Comparison of ENCODE assay signal across 1 cellular context in the genomic region with DNA sequence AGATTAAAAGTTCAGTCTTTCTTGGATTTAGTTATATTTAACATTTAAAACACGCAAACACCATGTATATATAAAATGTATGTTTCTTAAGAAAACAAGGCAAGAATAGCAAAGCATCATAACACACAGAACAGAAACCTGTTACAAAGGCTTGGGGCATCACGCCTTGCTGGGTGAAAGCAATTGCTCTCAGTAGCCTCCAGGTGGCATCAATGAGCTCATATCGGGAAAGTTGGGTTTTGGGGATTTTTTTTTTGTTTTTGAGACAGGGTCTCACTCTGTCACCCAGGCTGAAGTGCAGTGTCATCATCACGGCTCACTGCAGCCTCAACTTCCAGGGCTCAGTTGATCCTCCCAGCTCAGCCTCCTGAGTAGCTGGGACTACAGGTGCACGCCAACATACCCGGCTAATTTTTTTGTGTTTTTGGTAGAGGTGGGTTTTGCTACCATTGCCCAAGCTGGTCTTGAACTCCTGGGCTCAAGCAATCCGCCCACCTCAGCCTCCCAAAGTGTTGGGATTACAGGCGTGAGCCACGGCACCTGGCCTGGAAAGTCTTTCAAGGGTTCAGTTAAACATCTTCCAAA.
TF ChIP-seq lines count a peak whose summit lies in the region.

No MANE protein-coding gene starts in this region.

TF ChIP-seq in GM23338, 12 proteins besides CTCF, POLR2A, EP300 and RAD21 (continued from another document):
- TF ChIP-seq CREB1 (CRISPR knock-in tag; IDR thresholded peaks at IDR 0.05; ENCODE audit: low read depth) (no peak), NANOG (IDR thresholded peaks at IDR 0.05; ENCODE audit: borderline replicate concordance) (no peak), EZH2phosphoT487 (IDR thresholded peaks at IDR 0.05; ENCODE audit: unreplicated experiment) (no peak), ZNF331 (CRISPR knock-in tag; IDR thresholded peaks at IDR 0.05; ENCODE audit: low read depth) (no peak), ZNF114 (CRISPR knock-in tag; IDR thresholded peaks at IDR 0.05) (no peak), JUNB (IDR thresholded peaks at IDR 0.05; ENCODE audit: unreplicated experiment) (no peak), STAT1 (IDR thresholded peaks at IDR 0.05; ENCODE audit: unreplicated experiment) (no peak)
- TF ChIP-seq, protein P1, sequence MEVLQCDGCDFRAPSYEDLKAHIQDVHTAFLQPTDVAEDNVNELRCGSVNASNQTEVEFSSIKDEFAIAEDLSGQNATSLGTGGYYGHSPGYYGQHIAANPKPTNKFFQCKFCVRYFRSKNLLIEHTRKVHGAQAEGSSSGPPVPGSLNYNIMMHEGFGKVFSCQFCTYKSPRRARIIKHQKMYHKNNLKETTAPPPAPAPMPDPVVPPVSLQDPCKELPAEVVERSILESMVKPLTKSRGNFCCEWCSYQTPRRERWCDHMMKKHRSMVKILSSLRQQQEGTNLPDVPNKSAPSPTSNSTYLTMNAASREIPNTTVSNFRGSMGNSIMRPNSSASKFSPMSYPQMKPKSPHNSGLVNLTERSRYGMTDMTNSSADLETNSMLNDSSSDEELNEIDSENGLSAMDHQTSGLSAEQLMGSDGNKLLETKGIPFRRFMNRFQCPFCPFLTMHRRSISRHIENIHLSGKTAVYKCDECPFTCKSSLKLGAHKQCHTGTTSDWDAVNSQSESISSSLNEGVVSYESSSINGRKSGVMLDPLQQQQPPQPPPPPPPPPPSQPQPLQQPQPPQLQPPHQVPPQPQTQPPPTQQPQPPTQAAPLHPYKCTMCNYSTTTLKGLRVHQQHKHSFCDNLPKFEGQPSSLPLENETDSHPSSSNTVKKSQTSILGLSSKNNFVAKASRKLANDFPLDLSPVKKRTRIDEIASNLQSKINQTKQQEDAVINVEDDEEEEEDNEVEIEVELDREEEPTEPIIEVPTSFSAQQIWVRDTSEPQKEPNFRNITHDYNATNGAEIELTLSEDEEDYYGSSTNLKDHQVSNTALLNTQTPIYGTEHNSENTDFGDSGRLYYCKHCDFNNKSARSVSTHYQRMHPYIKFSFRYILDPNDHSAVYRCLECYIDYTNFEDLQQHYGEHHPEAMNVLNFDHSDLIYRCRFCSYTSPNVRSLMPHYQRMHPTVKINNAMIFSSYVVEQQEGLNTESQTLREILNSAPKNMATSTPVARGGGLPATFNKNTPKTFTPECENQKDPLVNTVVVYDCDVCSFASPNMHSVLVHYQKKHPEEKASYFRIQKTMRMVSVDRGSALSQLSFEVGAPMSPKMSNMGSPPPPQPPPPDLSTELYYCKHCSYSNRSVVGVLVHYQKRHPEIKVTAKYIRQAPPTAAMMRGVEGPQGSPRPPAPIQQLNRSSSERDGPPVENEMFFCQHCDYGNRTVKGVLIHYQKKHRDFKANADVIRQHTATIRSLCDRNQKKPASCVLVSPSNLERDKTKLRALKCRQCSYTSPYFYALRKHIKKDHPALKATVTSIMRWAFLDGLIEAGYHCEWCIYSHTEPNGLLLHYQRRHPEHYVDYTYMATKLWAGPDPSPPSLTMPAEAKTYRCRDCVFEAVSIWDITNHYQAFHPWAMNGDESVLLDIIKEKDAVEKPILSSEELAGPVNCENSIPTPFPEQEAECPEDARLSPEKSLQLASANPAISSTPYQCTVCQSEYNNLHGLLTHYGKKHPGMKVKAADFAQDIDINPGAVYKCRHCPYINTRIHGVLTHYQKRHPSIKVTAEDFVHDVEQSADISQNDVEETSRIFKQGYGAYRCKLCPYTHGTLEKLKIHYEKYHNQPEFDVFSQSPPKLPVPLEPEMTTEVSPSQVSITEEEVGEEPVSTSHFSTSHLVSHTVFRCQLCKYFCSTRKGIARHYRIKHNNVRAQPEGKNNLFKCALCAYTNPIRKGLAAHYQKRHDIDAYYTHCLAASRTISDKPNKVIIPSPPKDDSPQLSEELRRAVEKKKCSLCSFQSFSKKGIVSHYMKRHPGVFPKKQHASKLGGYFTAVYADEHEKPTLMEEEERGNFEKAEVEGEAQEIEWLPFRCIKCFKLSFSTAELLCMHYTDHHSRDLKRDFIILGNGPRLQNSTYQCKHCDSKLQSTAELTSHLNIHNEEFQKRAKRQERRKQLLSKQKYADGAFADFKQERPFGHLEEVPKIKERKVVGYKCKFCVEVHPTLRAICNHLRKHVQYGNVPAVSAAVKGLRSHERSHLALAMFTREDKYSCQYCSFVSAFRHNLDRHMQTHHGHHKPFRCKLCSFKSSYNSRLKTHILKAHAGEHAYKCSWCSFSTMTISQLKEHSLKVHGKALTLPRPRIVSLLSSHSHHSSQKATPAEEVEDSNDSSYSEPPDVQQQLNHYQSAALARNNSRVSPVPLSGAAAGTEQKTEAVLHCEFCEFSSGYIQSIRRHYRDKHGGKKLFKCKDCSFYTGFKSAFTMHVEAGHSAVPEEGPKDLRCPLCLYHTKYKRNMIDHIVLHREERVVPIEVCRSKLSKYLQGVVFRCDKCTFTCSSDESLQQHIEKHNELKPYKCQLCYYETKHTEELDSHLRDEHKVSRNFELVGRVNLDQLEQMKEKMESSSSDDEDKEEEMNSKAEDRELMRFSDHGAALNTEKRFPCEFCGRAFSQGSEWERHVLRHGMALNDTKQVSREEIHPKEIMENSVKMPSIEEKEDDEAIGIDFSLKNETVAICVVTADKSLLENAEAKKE (CRISPR knock-in tag; IDR thresholded peaks at IDR 0.05) = no peak
- TF ChIP-seq, protein P2, sequence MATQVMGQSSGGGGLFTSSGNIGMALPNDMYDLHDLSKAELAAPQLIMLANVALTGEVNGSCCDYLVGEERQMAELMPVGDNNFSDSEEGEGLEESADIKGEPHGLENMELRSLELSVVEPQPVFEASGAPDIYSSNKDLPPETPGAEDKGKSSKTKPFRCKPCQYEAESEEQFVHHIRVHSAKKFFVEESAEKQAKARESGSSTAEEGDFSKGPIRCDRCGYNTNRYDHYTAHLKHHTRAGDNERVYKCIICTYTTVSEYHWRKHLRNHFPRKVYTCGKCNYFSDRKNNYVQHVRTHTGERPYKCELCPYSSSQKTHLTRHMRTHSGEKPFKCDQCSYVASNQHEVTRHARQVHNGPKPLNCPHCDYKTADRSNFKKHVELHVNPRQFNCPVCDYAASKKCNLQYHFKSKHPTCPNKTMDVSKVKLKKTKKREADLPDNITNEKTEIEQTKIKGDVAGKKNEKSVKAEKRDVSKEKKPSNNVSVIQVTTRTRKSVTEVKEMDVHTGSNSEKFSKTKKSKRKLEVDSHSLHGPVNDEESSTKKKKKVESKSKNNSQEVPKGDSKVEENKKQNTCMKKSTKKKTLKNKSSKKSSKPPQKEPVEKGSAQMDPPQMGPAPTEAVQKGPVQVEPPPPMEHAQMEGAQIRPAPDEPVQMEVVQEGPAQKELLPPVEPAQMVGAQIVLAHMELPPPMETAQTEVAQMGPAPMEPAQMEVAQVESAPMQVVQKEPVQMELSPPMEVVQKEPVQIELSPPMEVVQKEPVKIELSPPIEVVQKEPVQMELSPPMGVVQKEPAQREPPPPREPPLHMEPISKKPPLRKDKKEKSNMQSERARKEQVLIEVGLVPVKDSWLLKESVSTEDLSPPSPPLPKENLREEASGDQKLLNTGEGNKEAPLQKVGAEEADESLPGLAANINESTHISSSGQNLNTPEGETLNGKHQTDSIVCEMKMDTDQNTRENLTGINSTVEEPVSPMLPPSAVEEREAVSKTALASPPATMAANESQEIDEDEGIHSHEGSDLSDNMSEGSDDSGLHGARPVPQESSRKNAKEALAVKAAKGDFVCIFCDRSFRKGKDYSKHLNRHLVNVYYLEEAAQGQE (IDR thresholded peaks at IDR 0.05; ENCODE audit: unreplicated experiment) = no peak
- TF ChIP-seq, protein P3, sequence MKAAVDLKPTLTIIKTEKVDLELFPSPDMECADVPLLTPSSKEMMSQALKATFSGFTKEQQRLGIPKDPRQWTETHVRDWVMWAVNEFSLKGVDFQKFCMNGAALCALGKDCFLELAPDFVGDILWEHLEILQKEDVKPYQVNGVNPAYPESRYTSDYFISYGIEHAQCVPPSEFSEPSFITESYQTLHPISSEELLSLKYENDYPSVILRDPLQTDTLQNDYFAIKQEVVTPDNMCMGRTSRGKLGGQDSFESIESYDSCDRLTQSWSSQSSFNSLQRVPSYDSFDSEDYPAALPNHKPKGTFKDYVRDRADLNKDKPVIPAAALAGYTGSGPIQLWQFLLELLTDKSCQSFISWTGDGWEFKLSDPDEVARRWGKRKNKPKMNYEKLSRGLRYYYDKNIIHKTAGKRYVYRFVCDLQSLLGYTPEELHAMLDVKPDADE (IDR thresholded peaks at IDR 0.05) = no peak
